28 cellular contexts compared by ENCODE assay signal in genomic region chr10:122013311-122013780, GRCh38. TPM values are rescaled to one million over a fixed set of nuclear protein-coding genes. Genes with fewer than 3 reads are reported as not detected.
DNase-seq lines count a peak whose midpoint lies in the region; ATAC-seq and TF ChIP-seq lines count a peak whose summit lies in the region.
"Had no signal": no experiment of that assay in that cellular context is flagged by ENCODE, and none has a peak within 500 bp of the region (broad histone marks: within the 10 kb centered on the region; RNA-seq: fewer than 3 reads in every experiment).

No MANE protein-coding gene starts in this region.

- ATAC-seq in body of pancreas (peak; percentile 90), upper lobe of right lung (peak; percentile 49)
- ATAC-seq in activated CD4-positive, alpha-beta T cell treated with anti-CD3 and anti-CD28 coated beads for 36 hours: no peak
- ATAC-seq: activated T-helper 17 cell treated with anti-CD3 and anti-CD28 coated beads, Interleukin-2, amount 50 U/mL, for 72 hours; mucosa of descending colon; stimulated activated naive CD8-positive, alpha-beta T cell treated with anti-CD3 and anti-CD28 coated beads, Interleukin-15, amount 100 ng/mL, for 72 hours had no signal

- no peaks in the 10 kb centered on the region for H3K9me3 ChIP-seq in body of pancreas
- no peaks in the 10 kb centered on the region for H3K9me3 ChIP-seq in right atrium auricular region
- H3K9me3 ChIP-seq in upper lobe of right lung: no peaks in the 10 kb centered on the region
- H3K9me3 ChIP-seq: breast epithelium, mucosa of descending colon, Peyer's patch, spleen, transverse colon had no signal

- peak; percentile 53 to 77 (median 67) for DNase-seq in body of pancreas
- no peak for DNase-seq in right atrium auricular region (ENCODE audit: low spot score)
- DNase-seq in myocyte (ENCODE audit: low read depth): peak; percentile 72
- DNase-seq in upper lobe of right lung: no peak
- no peak for DNase-seq in iPS-NIHi11 (ENCODE audit: low spot score)
- no peak for DNase-seq in activated CD4-positive, alpha-beta T cell treated with anti-CD3 and anti-CD28 coated beads for 36 hours
- DNase-seq in dermis blood vessel endothelial cell: no peak
- DNase-seq: amniotic stem cell; CD8-positive, alpha-beta memory T cell; DMS 273 treated with DMSO at 0.1 percent for 48 hours; effector CD8-positive, alpha-beta T cell; islet precursor cell; KBM-7; mucosa of descending colon; NCI-H1105 treated with DMSO at 0.1 percent for 48 hours; NCI-H2029 treated with DMSO at 0.1 percent for 48 hours; NCI-H2227 treated with DMSO at 0.1 percent for 48 hours; Peyer's patch; SIG-M5; spleen; stimulated activated naive CD8-positive, alpha-beta T cell treated with anti-CD3 and anti-CD28 coated beads, Interleukin-15, amount 100 ng/mL, for 72 hours; transverse colon had no signal

- H3K27ac Mint-ChIP-seq in activated CD4-positive, alpha-beta T cell treated with anti-CD3 and anti-CD28 coated beads for 36 hours: no peak overlapping the region
- H3K27ac Mint-ChIP-seq: activated naive CD4-positive, alpha-beta T cell treated with anti-CD3 and anti-CD28 coated beads, Interleukin-2, amount 50 U/mL, for 24 hours; activated T-helper 17 cell treated with anti-CD3 and anti-CD28 coated beads, Interleukin-2, amount 50 U/mL, for 72 hours; CD8-positive, alpha-beta memory T cell; nephron; T-helper 2 cell treated with Interferon-gamma antibody and Interleukin-4, amounts not matched to agents 5 μg/mL and 100 μg/mL, for 36 hours had no signal

- peaks cover 8% of the 10 kb centered on the region for H3K27me3 Mint-ChIP-seq in activated CD4-positive, alpha-beta T cell treated with anti-CD3 and anti-CD28 coated beads for 36 hours

- no peaks in the 10 kb centered on the region for H3K27me3 ChIP-seq in body of pancreas
- H3K27me3 ChIP-seq in right atrium auricular region: no peaks in the 10 kb centered on the region
- no peaks in the 10 kb centered on the region for H3K27me3 ChIP-seq in upper lobe of right lung
- H3K27me3 ChIP-seq: breast epithelium, Peyer's patch, transverse colon had no signal

- H3K4me1 ChIP-seq in body of pancreas: peaks cover 24% of the 10 kb centered on the region
- peaks cover 0 to 40% of the 10 kb centered on the region in 2 donors for H3K4me1 ChIP-seq in right atrium auricular region
- H3K4me1 ChIP-seq in upper lobe of right lung: no peaks in the 10 kb centered on the region
- H3K4me1 ChIP-seq: breast epithelium, Peyer's patch, spleen had no signal

- TF ChIP-seq CTCF in body of pancreas (IDR thresholded peaks at IDR 0.05) (no peak), right atrium auricular region (IDR thresholded peaks at IDR 0.05) (no peak), upper lobe of right lung (IDR thresholded peaks at IDR 0.05) (no peak)

- no peaks in the 10 kb centered on the region for H3K36me3 Mint-ChIP-seq in activated CD4-positive, alpha-beta T cell treated with anti-CD3 and anti-CD28 coated beads for 36 hours (ENCODE audit: low read depth)
- H3K36me3 Mint-ChIP-seq: activated naive CD4-positive, alpha-beta T cell treated with anti-CD3 and anti-CD28 coated beads, Interleukin-2, amount 50 U/mL, for 24 hours; CD8-positive, alpha-beta memory T cell had no signal

- intact Hi-C loops in body of pancreas (cut with DNase I) (no loop called here), upper lobe of right lung (cut with DNase I) (no loop called here)
- intact Hi-C loops in activated CD4-positive, alpha-beta T cell treated with anti-CD3 and anti-CD28 coated beads for 36 hours (cut with DNase I, micrococcal nuclease): no loop called here

- no peaks in the 10 kb centered on the region for H3K9me3 Mint-ChIP-seq in activated CD4-positive, alpha-beta T cell treated with anti-CD3 and anti-CD28 coated beads for 36 hours (ENCODE audit: low read depth)
- H3K9me3 Mint-ChIP-seq: activated naive CD4-positive, alpha-beta T cell treated with anti-CD3 and anti-CD28 coated beads, Interleukin-2, amount 50 U/mL, for 24 hours; activated T-helper 17 cell treated with anti-CD3 and anti-CD28 coated beads, Interleukin-2, amount 50 U/mL, for 72 hours; CD8-positive, alpha-beta memory T cell; nephron; stimulated activated naive CD8-positive, alpha-beta T cell treated with anti-CD3 and anti-CD28 coated beads, Interleukin-15, amount 100 ng/mL, for 72 hours; T-helper 2 cell treated with Interferon-gamma antibody and Interleukin-4, amounts not matched to agents 5 μg/mL and 100 μg/mL, for 36 hours had no signal

- CTCF ChIA-PET in activated CD4-positive, alpha-beta T cell treated with anti-CD3 and anti-CD28 coated beads for 36 hours (lab: Charles Lee): no interaction called here

- TF ChIP-seq POLR2A in body of pancreas (IDR thresholded peaks at IDR 0.05): peak in 2 of 3 donors; percentile 35 to 45

- H3K4me1 Mint-ChIP-seq in activated CD4-positive, alpha-beta T cell treated with anti-CD3 and anti-CD28 coated beads for 36 hours: no peaks in the 10 kb centered on the region
- H3K4me1 Mint-ChIP-seq: activated naive CD4-positive, alpha-beta T cell treated with anti-CD3 and anti-CD28 coated beads, Interleukin-2, amount 50 U/mL, for 24 hours; activated T-helper 17 cell treated with anti-CD3 and anti-CD28 coated beads, Interleukin-2, amount 50 U/mL, for 72 hours; CD8-positive, alpha-beta memory T cell; nephron; stimulated activated naive CD8-positive, alpha-beta T cell treated with anti-CD3 and anti-CD28 coated beads, Interleukin-15, amount 100 ng/mL, for 72 hours had no signal

- WGBS in body of pancreas, 2 donors: 14 to 34% methylated on average over 6 to 8 of the region's 8 CpGs

- H3K27ac ChIP-seq in body of pancreas (peak overlapping the region; percentile 52 to 84 (median 64)), right atrium auricular region (peak overlapping the region; percentile 72 to 90), upper lobe of right lung (no peak overlapping the region)
- H3K27ac ChIP-seq: breast epithelium, epithelial cell of prostate, Peyer's patch, spleen, transverse colon had no signal

- POLR2A ChIA-PET in activated CD4-positive, alpha-beta T cell treated with anti-CD3 and anti-CD28 coated beads for 36 hours (lab: Charles Lee): no interaction called here

- H3K36me3 ChIP-seq in body of pancreas (replicated peaks in 1 of 2; ENCODE audit: insufficient read depth in 1 of 2, low read depth in 2 of 2) (no peaks in the 10 kb centered on the region), right atrium auricular region (no peaks in the 10 kb centered on the region), upper lobe of right lung (no peaks in the 10 kb centered on the region)
- H3K36me3 ChIP-seq: breast epithelium, Peyer's patch, spleen, transverse colon had no signal

- H3K4me3 ChIP-seq in body of pancreas (no peak overlapping the region), right atrium auricular region (no peak overlapping the region), upper lobe of right lung (no peak overlapping the region)
- H3K4me3 ChIP-seq: breast epithelium, mucosa of descending colon, Peyer's patch, spleen, transverse colon had no signal

- no peak overlapping the region for H3K4me3 Mint-ChIP-seq in activated CD4-positive, alpha-beta T cell treated with anti-CD3 and anti-CD28 coated beads for 36 hours
- H3K4me3 Mint-ChIP-seq: activated naive CD4-positive, alpha-beta T cell treated with anti-CD3 and anti-CD28 coated beads, Interleukin-2, amount 50 U/mL, for 24 hours; activated T-helper 17 cell treated with anti-CD3 and anti-CD28 coated beads, Interleukin-2, amount 50 U/mL, for 72 hours; CD8-positive, alpha-beta memory T cell; nephron; stimulated activated naive CD8-positive, alpha-beta T cell treated with anti-CD3 and anti-CD28 coated beads, Interleukin-15, amount 100 ng/mL, for 72 hours; T-helper 2 cell treated with Interferon-gamma antibody and Interleukin-4, amounts not matched to agents 5 μg/mL and 100 μg/mL, for 36 hours had no signal

RNA-seq across cellular contexts. Expression of gene TACC2, which starts 24.4 kb away (rescaled TPM):
- 10 to 100 TPM; 29.0 to 38.7 TPM for total RNA-seq in body of pancreas
- 100 to 1,000 TPM; 247 to 286 TPM for total RNA-seq in right atrium auricular region
- total RNA-seq in myocyte: 25.1 and 34.1 TPM in 2 replicates
- polyA plus RNA-seq in myocyte (2012): 27.0 TPM
- total RNA-seq in upper lobe of right lung: 236 TPM
- not detected for total RNA-seq in activated CD4-positive, alpha-beta T cell treated with anti-CD3 and anti-CD28 coated beads for 36 hours
- 3.6 and 8.2 TPM in 2 replicates for total RNA-seq in dermis blood vessel endothelial cell
- total RNA-seq: activated T-helper 17 cell treated with anti-CD3 and anti-CD28 coated beads, Interleukin-2, amount 50 U/mL, for 72 hours; CD8-positive, alpha-beta memory T cell had no signal
- polyA plus RNA-seq: CD8-positive, alpha-beta memory T cell had no signal

RNA-seq across cellular contexts. Expression of gene NSMCE4A, which starts 38.3 kb away (rescaled TPM):
- total RNA-seq in body of pancreas (10 to 100 TPM; 68.9 to 70.8 TPM), right atrium auricular region (10 to 100 TPM; 34.2 to 34.9 TPM), myocyte (24.4 and 24.6 TPM in 2 replicates), upper lobe of right lung (38.4 TPM), dermis blood vessel endothelial cell (54.6 and 67.9 TPM in 2 replicates)
- polyA plus RNA-seq in myocyte (2012): 8.4 TPM
- 10 to 100 TPM; 56.3 to 56.4 TPM for total RNA-seq in activated CD4-positive, alpha-beta T cell treated with anti-CD3 and anti-CD28 coated beads for 36 hours

Comparison
In these comparisons a context has a peak if more than half of its experiments do, and no peak if none do; other contexts are left out.
1. DNase-seq: peak in body of pancreas (4 of 4) and myocyte (single experiment); none in right atrium auricular region (single experiment), upper lobe of right lung (single experiment), iPS-NIHi11 (single experiment), activated CD4-positive, alpha-beta T cell treated with anti-CD3 and anti-CD28 coated beads for 36 hours (single experiment) and dermis blood vessel endothelial cell (single experiment).